In the genomic region with DNA sequence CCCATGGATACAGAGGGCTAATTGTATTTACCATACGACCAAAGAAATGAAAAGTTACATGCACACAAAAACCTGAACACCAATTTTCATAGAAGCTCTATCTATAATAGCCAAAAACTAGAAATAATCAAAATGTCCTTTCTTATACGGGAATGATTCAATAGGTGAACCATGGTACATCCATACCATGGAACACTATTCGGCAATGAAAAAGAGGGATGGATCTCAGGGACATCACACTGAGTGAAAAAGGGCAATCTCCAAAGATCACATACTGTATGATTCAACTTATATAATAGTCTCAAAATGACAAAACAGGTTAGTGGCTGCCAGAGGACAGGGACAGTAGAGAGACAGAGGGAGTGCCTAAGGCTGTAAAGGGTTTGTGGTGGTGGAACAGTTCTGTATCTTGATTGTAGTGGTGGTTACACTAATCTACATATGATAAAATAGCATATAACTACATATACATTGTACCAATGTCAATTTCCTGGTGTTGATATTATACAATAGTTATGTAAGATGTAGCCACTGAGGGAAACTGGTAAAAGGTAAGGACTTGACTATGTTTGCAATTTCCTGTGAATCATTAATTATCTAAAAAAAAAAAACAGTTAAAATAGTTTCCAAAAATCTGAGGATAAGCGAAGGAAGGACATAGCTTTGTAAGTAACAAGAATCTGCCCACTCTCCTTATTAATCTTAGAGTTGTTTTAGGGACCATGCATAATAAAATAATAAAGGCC, we compare ENCODE assay signal across 15 cellular contexts. TPM values are rescaled to one million over a fixed set of nuclear protein-coding genes. Genes with fewer than 3 reads are reported as not detected.
DNase-seq lines count a peak whose midpoint lies in the region; ATAC-seq, FAIRE-seq and TF ChIP-seq lines count a peak whose summit lies in the region.
"Had no signal": no experiment of that assay in that cellular context is flagged by ENCODE, and none has a peak within 500 bp of the region (broad histone marks: within the 10 kb centered on the region; RNA-seq: fewer than 3 reads in every experiment).

No MANE protein-coding gene starts in this region.

- dilution Hi-C loops in IMR-90 (cut with HindIII; ENCODE audit: low sequenced_read_pairs, unreplicated experiment): no loop called here

- TF ChIP-seq POLR2A in IMR-90 (IDR thresholded peaks at IDR 0.05; ENCODE audit: low read depth, low read length) (no peak), K562 (conservative IDR thresholded peaks at IDR 0.05) (no peak), thyroid gland (IDR thresholded peaks at IDR 0.05) (no peak)

- H3K4me3 ChIP-seq in BLaER1: no peak overlapping the region
- no peak overlapping the region for H3K4me3 ChIP-seq in IMR-90 (ENCODE audit: insufficient read depth, low read depth, low read length)
- H3K4me3 ChIP-seq in K562: peak overlapping the region; percentile 8; the same call in 1 of the 2 replicates
- no peak overlapping the region for H3K4me3 ChIP-seq in thyroid gland (replicated peaks in 1 of 3)
- H3K4me3 ChIP-seq: SJCRH30 had no signal

- H3K9me1 ChIP-seq in IMR-90 (ENCODE audit: insufficient read depth, low read length) (no peaks in the 10 kb centered on the region; the same call in 1 of the 2 replicates), K562 (ENCODE audit: control insufficient read depth, insufficient read depth, low read length) (peaks cover 3% of the 10 kb centered on the region)

- peak overlapping the region in 8 of 10 donors; percentile 25 to 61 (median 47) for H3K27ac Mint-ChIP-seq in naive thymus-derived CD8-positive, alpha-beta T cell

- no peak for TF ChIP-seq EP300 in K562 (IDR thresholded peaks at IDR 0.05; ENCODE audit: low read length)

- H3K79me1 ChIP-seq in IMR-90 (ENCODE audit: low read depth in 1 of 2, low read length in 2 of 2): peaks cover 5 to 56% of the 10 kb centered on the region in 2 experiments; a peak in 2 of 4 replicates

- no peak overlapping the region for H2BK5ac ChIP-seq in IMR-90 (ENCODE audit: low read depth, low read length, poor library complexity, severe bottlenecking)

- H3K14ac ChIP-seq in IMR-90 (replicated peaks; ENCODE audit: low read depth, low read length): no peak overlapping the region

- H3K9me3 Mint-ChIP-seq in naive thymus-derived CD8-positive, alpha-beta T cell: no peaks in the 10 kb centered on the region

- no peak overlapping the region for H4K91ac ChIP-seq in IMR-90 (ENCODE audit: insufficient read depth, low read depth, low read length)

- H3K36me3 ChIP-seq in BLaER1: peaks cover 51% of the 10 kb centered on the region
- no peaks in the 10 kb centered on the region for H3K36me3 ChIP-seq in IMR-90 (ENCODE audit: control insufficient read depth, insufficient read depth, low read length)
- peaks cover 14% of the 10 kb centered on the region for H3K36me3 ChIP-seq in K562 (ENCODE audit: control insufficient read depth, insufficient read depth, low read length)
- H3K36me3 ChIP-seq in thyroid gland: no peaks in the 10 kb centered on the region
- H3K36me3 ChIP-seq: SJCRH30 had no signal

- no peak overlapping the region for H2BK15ac ChIP-seq in IMR-90 (ENCODE audit: low read depth, low read length)

- peaks cover 19 to 78% (median 60%) of the 10 kb centered on the region in 4 donors for H3K4me1 Mint-ChIP-seq in naive thymus-derived CD8-positive, alpha-beta T cell

- H3K9me3 ChIP-seq in BLaER1 (peaks cover 44% of the 10 kb centered on the region), IMR-90 (ENCODE audit: control insufficient read depth, insufficient read depth, low read length) (no peaks in the 10 kb centered on the region), K562 (replicated peaks; ENCODE audit: control insufficient read depth, insufficient read depth, low read depth, low read length) (no peaks in the 10 kb centered on the region; the same call in 1 of the 2 replicates), thyroid gland (no peaks in the 10 kb centered on the region)
- H3K9me3 ChIP-seq: Caco-2, SJCRH30 had no signal

- H3K23ac ChIP-seq in IMR-90 (ENCODE audit: low read depth, low read length): peak overlapping the region; percentile 61; the same call in 1 of the 2 replicates

- H3K18ac ChIP-seq in IMR-90 (ENCODE audit: low read depth, low read length): no peak overlapping the region

- H3K27me3 Mint-ChIP-seq in naive thymus-derived CD8-positive, alpha-beta T cell: no peaks in the 10 kb centered on the region

- no peak overlapping the region for H3K9ac ChIP-seq in BLaER1
- H3K9ac ChIP-seq in IMR-90 (ENCODE audit: low read depth, low read length): no peak overlapping the region
- peak overlapping the region in 1 of 2 experiments; percentile 93; a peak in 1 of 4 replicates for H3K9ac ChIP-seq in K562 (ENCODE audit: insufficient read depth in 1 of 2, low read depth in 2 of 2, low read length in 2 of 2)

- intact Hi-C loops in IMR-90 (cut with micrococcal nuclease): no loop called here
- intact Hi-C loops in K562 (cut with micrococcal nuclease): no loop called here
- intact Hi-C loops in thyroid gland (cut with DNase I): no loop called here

- DNase-seq in IMR-90 (no peak), K562 (ENCODE audit: extremely low read depth in 1 of 4, low spot score in 3 of 4) (no peak), NCI-H446 (lab: John Stamatoyannopoulos, UW) (no peak), thyroid gland (no peak)
- DNase-seq in naive thymus-derived CD8-positive, alpha-beta T cell: no peak
- DNase-seq: Caco-2; cerebellar nuclear complex; midbrain; NCI-H2171; SJCRH30; stimulated activated CD4-positive, alpha-beta T cell treated with anti-CD3 and anti-CD28 coated beads, Interleukin-15, amount 100 ng/mL, for 24 hours had no signal

- ATAC-seq in IMR-90 (ENCODE audit: low read depth): no peak
- ATAC-seq in K562: no peak
- ATAC-seq in naive thymus-derived CD8-positive, alpha-beta T cell: no peak
- ATAC-seq in HG03039 (IDR thresholded peaks at IDR 0.05; ENCODE audit: unreplicated experiment): no peak
- ATAC-seq in GM21390 (IDR thresholded peaks at IDR 0.05; ENCODE audit: unreplicated experiment): no peak

- H3K4me1 ChIP-seq in BLaER1: peaks cover 24% of the 10 kb centered on the region
- peaks cover 6% of the 10 kb centered on the region for H3K4me1 ChIP-seq in IMR-90 (ENCODE audit: control insufficient read depth, insufficient read depth, low read length)
- H3K4me1 ChIP-seq in K562 (replicated peaks in 1 of 2; ENCODE audit: control insufficient read depth in 2 of 2, insufficient read depth in 2 of 2, low read length in 2 of 2): peaks cover 24 to 25% of the 10 kb centered on the region in 2 experiments
- H3K4me1 ChIP-seq in thyroid gland: peaks cover 12 to 25% of the 10 kb centered on the region in 2 donors
- H3K4me1 ChIP-seq: SJCRH30 had no signal

- H2BK120ac ChIP-seq in IMR-90 (ENCODE audit: low read depth, low read length): no peak overlapping the region

- H4K5ac ChIP-seq in IMR-90 (ENCODE audit: low read depth, low read length): no peak overlapping the region

- no CpG with 5 or more reads among the region's 4 CpGs for WGBS in IMR-90 (ENCODE audit: extremely low coverage in 2 of 2, insufficient read length in 1 of 2), 2 experiments
- WGBS in K562 (ENCODE audit: insufficient coverage, low coverage, missing lambda C conversion rate): 86% methylated on average over 4 of the region's 4 CpGs
- 95 to 97% methylated on average over 4 of the region's 4 CpGs for WGBS in thyroid gland, 2 donors

- in situ Hi-C loops in IMR-90 (cut with MboI; ENCODE audit: low sequenced_read_pairs): no loop called here
- in situ Hi-C loops in K562 (cut with MboI): no loop called here

- H3K36me3 Mint-ChIP-seq in naive thymus-derived CD8-positive, alpha-beta T cell: peaks cover 0 to 28% (median 6%) of the 10 kb centered on the region in 3 donors

- H3K27me3 ChIP-seq in BLaER1: no peaks in the 10 kb centered on the region
- no peaks in the 10 kb centered on the region for H3K27me3 ChIP-seq in IMR-90 (ENCODE audit: control insufficient read depth, insufficient read depth, low read length)
- no peaks in the 10 kb centered on the region for H3K27me3 ChIP-seq in K562 (ENCODE audit: control insufficient read depth in 2 of 2, insufficient read depth in 2 of 2, low read length in 2 of 2)
- H3K27me3 ChIP-seq in thyroid gland: no peaks in the 10 kb centered on the region
- H3K27me3 ChIP-seq: SJCRH30 had no signal

- H3K4ac ChIP-seq in IMR-90 (ENCODE audit: low read depth, low read length): no peak overlapping the region

- H3K27ac ChIP-seq in BLaER1: no peak overlapping the region
- no peak overlapping the region for H3K27ac ChIP-seq in IMR-90 (ENCODE audit: insufficient read depth, low read length)
- peak overlapping the region; percentile 15; the same call in 2 of the 3 replicates for H3K27ac ChIP-seq in K562 (ENCODE audit: extremely low read depth, low read depth, low read length)
- no peak overlapping the region for H3K27ac ChIP-seq in thyroid gland
- H3K27ac ChIP-seq: SJCRH30 had no signal

- H4K8ac ChIP-seq in IMR-90 (ENCODE audit: low read depth in 2 of 2, low read length in 2 of 2): no peak overlapping the region

- H3K79me2 ChIP-seq in K562 (ENCODE audit: control insufficient read depth, insufficient read depth, low read length): peaks cover 85% of the 10 kb centered on the region

- POLR2A ChIA-PET in IMR-90 (lab: Charles Lee; ENCODE audit: unreplicated experiment) (no interaction called here), K562 (lab: Yijun Ruan, JAX) (no interaction called here)
- POLR2A ChIA-PET in naive thymus-derived CD8-positive, alpha-beta T cell (lab: Charles Lee): no interaction called here

- CTCF ChIA-PET in IMR-90 (lab: Yijun Ruan, JAX) (no interaction called here), K562 (lab: Yijun Ruan, JAX; ENCODE audit: low intra/inter-chr PET ratio) (interaction anchor here (0.7 kb wide), 1 partner anchor 28 kb away, joined by 4 read pairs; no protein-coding TSS in a partner anchor)

- H3K4me2 ChIP-seq in BLaER1 (peak overlapping the region; percentile 87), IMR-90 (ENCODE audit: low read depth, low read length) (peak overlapping the region; percentile 43; the same call in 1 of the 2 replicates), K562 (ENCODE audit: insufficient read depth, low read length) (peak overlapping the region; percentile 82)

- no peak overlapping the region for H3K56ac ChIP-seq in IMR-90 (ENCODE audit: extremely low read depth, insufficient read depth, low read length)

- TF ChIP-seq RAD21 in IMR-90 (IDR thresholded peaks at IDR 0.05; ENCODE audit: low read length) (no peak), K562 (CRISPR knock-in tag; conservative IDR thresholded peaks at IDR 0.05 in 1 of 2, IDR thresholded peaks at IDR 0.05 in 1 of 2) (no peak)

- no peak overlapping the region for H2AK9ac ChIP-seq in IMR-90 (replicated peaks; ENCODE audit: low read depth, low read length, poor library complexity)

- H2AFZ ChIP-seq in IMR-90 (replicated peaks; ENCODE audit: low read length, poor library complexity) (no peak overlapping the region), K562 (ENCODE audit: low read depth, low read length) (no peak overlapping the region)

- peak overlapping the region; percentile 9 to 99 (median 70) for H3K4me3 Mint-ChIP-seq in naive thymus-derived CD8-positive, alpha-beta T cell

- FAIRE-seq in K562 (lab: Jason Lieb, UNC): peak; percentile 11
- FAIRE-seq: GM12891 had no signal

- H2BK20ac ChIP-seq in IMR-90 (ENCODE audit: low read depth, low read length): no peak overlapping the region

- TF ChIP-seq CTCF in IMR-90 (conservative IDR thresholded peaks at IDR 0.05; ENCODE audit: low read depth, low read length): no peak
- no peak for TF ChIP-seq CTCF in K562 (IDR thresholded peaks at IDR 0.05 in 2 of 3, conservative IDR thresholded peaks at IDR 0.05 in 1 of 3; ENCODE audit: insufficient read depth in 2 of 3, low read depth in 1 of 3, low read length in 3 of 3)
- TF ChIP-seq CTCF in thyroid gland (IDR thresholded peaks at IDR 0.05): no peak

- H4K20me1 ChIP-seq in BLaER1 (peaks cover 73% of the 10 kb centered on the region), IMR-90 (ENCODE audit: insufficient read depth, low read length) (peaks cover 35% of the 10 kb centered on the region; the same call in 1 of the 2 replicates), K562 (replicated peaks; ENCODE audit: control insufficient read depth, insufficient read depth, low read length) (peaks cover 18% of the 10 kb centered on the region)

- H2AK5ac ChIP-seq in IMR-90 (ENCODE audit: low read depth, low read length): no peak overlapping the region

- BruUV-seq in IMR-90 (replicated peaks; lab: Mats Ljungman, UMichigan) (no TSS peak), K562 (replicated peaks; lab: Mats Ljungman, UMichigan) (no TSS peak)

RNA-seq across cellular contexts. Expression of gene RSBN1, which starts 3.7 kb away (rescaled TPM):
- total RNA-seq in IMR-90 (2012; rRNA removed) (11.7 and 12.8 TPM in 2 replicates), K562 (2014; rRNA removed) (12.6 and 13.7 TPM in 2 replicates), K562 (2014; rRNA removed; fragmentation: Illumina TruSeq; extraction: Trizol) (15.4 and 17.2 TPM in 2 replicates), K562 (2015; rRNA removed; fragmentation: Illumina TruSeq; extraction: Trizol) (17.2 and 18.2 TPM in 2 replicates), K562 (2021) (17.6 and 20.3 TPM in 2 replicates), thyroid gland (10 to 100 TPM; 23.7 to 31.5 (median 26.8) TPM)
- polyA plus RNA-seq in IMR-90 (2012; rRNA removed) (4.6 and 5.3 TPM in 2 replicates), K562 (2011; rRNA removed) (20.7 and 24.3 TPM in 2 replicates), K562 (2014; fragmentation: Illumina TruSeq; extraction: Trizol) (12.2 and 12.6 TPM in 2 replicates), K562 (2014; fragmentation: Nextera tagmentation; extraction: Ambion mirVana) (10 to 100 TPM in 1 of 2 experiments, 1 to 10 TPM in 1; 4.5 to 13.0 TPM), K562 (2014; rRNA removed) (7.2 and 10.2 TPM in 2 replicates)
- polyA plus RNA-seq in IMR-90 (2012; cell fraction: cytosol; rRNA removed): 1.8 and 3.0 TPM in 2 replicates
- polyA plus RNA-seq in IMR-90 (2012; cell fraction: nucleus; rRNA removed; ENCODE audit: low replicate concordance): 3.0 and 10.1 TPM in 2 replicates
- 20.7 and 44.4 TPM in 2 replicates for total RNA-seq in K562 (2011; cell fraction: chromatin; rRNA removed; ENCODE audit: low replicate concordance)
- 13.0 and 14.0 TPM in 2 replicates for total RNA-seq in K562 (2011; cell fraction: nucleolus; rRNA removed)
- 15.7 and 19.8 TPM in 2 replicates for total RNA-seq in K562 (2011; cell fraction: nucleoplasm; rRNA removed)
- 8.9 and 9.2 TPM in 2 replicates for polyA plus RNA-seq in K562 (2011; cell fraction: cytosol; rRNA removed)
- 13.6 and 25.6 TPM in 2 replicates for polyA plus RNA-seq in K562 (2011; cell fraction: nucleus; rRNA removed)
- 9.9 and 11.2 TPM in 2 replicates for polyA plus RNA-seq in K562 (2012)
- 149 and 167 TPM in 2 replicates for polyA minus RNA-seq in K562 (2011; rRNA and poly(A)+ RNA removed)
- polyA minus RNA-seq in K562 (2011; cell fraction: cytosol; rRNA and poly(A)+ RNA removed): 21.8 and 29.6 TPM in 2 replicates
- polyA minus RNA-seq in K562 (2011; cell fraction: nucleus; rRNA and poly(A)+ RNA removed): 16.6 and 29.9 TPM in 2 replicates
- total RNA-seq in naive thymus-derived CD8-positive, alpha-beta T cell: 10 to 100 TPM; 53.6 to 56.3 TPM
- 10 to 100 TPM; 34.8 to 39.1 (median 37.5) TPM for polyA plus RNA-seq in naive thymus-derived CD8-positive, alpha-beta T cell

RNA-seq across cellular contexts. Expression of gene PHTF1, which starts 49.3 kb away (rescaled TPM):
- total RNA-seq in IMR-90 (2012; rRNA removed): 13.3 and 20.6 TPM in 2 replicates
- 7.6 and 9.6 TPM in 2 replicates for polyA plus RNA-seq in IMR-90 (2012; rRNA removed)
- polyA plus RNA-seq in IMR-90 (2012; cell fraction: cytosol; rRNA removed): 3.6 and 3.7 TPM in 2 replicates
- 6.1 and 13.0 TPM in 2 replicates for polyA plus RNA-seq in IMR-90 (2012; cell fraction: nucleus; rRNA removed; ENCODE audit: low replicate concordance)
- 44.6 and 91.3 TPM in 2 replicates for total RNA-seq in K562 (2011; cell fraction: chromatin; rRNA removed; ENCODE audit: low replicate concordance)
- 26.8 and 37.5 TPM in 2 replicates for total RNA-seq in K562 (2011; cell fraction: nucleolus; rRNA removed)
- total RNA-seq in K562 (2011; cell fraction: nucleoplasm; rRNA removed): 55.9 and 69.6 TPM in 2 replicates
- total RNA-seq in K562 (2014; rRNA removed): 20.4 and 20.6 TPM in 2 replicates
- total RNA-seq in K562 (2014; rRNA removed; fragmentation: Illumina TruSeq; extraction: Trizol): 28.8 and 32.0 TPM in 2 replicates
- total RNA-seq in K562 (2015; rRNA removed; fragmentation: Illumina TruSeq; extraction: Trizol): 34.4 and 36.2 TPM in 2 replicates
- 26.9 and 28.8 TPM in 2 replicates for total RNA-seq in K562 (2021)
- 14.7 and 23.0 TPM in 2 replicates for polyA plus RNA-seq in K562 (2011; rRNA removed)
- 9.9 and 11.3 TPM in 2 replicates for polyA plus RNA-seq in K562 (2011; cell fraction: cytosol; rRNA removed)
- polyA plus RNA-seq in K562 (2011; cell fraction: nucleus; rRNA removed): 12.9 and 14.7 TPM in 2 replicates
- polyA plus RNA-seq in K562 (2012): 22.7 and 25.8 TPM in 2 replicates
- 20.7 and 22.5 TPM in 2 replicates for polyA plus RNA-seq in K562 (2014; fragmentation: Illumina TruSeq; extraction: Trizol)
- polyA plus RNA-seq in K562 (2014; fragmentation: Nextera tagmentation; extraction: Ambion mirVana): 10 to 100 TPM in 1 of 2 experiments, 1 to 10 TPM in 1; 8.4 to 10.8 TPM
- polyA plus RNA-seq in K562 (2014; rRNA removed): 20.9 and 23.8 TPM in 2 replicates
- polyA minus RNA-seq in K562 (2011; rRNA and poly(A)+ RNA removed): 23.9 and 29.9 TPM in 2 replicates
- 11.5 and 15.3 TPM in 2 replicates for polyA minus RNA-seq in K562 (2011; cell fraction: cytosol; rRNA and poly(A)+ RNA removed)
- 25.3 and 30.5 TPM in 2 replicates for polyA minus RNA-seq in K562 (2011; cell fraction: nucleus; rRNA and poly(A)+ RNA removed)
- 1 to 10 TPM; 7.7 to 9.9 TPM for total RNA-seq in naive thymus-derived CD8-positive, alpha-beta T cell
- polyA plus RNA-seq in naive thymus-derived CD8-positive, alpha-beta T cell: 1 to 10 TPM; 1.9 to 4.3 (median 3.1) TPM
- total RNA-seq in thyroid gland: 10 to 100 TPM; 14.4 to 25.4 (median 20.9) TPM
